In the genomic region with DNA sequence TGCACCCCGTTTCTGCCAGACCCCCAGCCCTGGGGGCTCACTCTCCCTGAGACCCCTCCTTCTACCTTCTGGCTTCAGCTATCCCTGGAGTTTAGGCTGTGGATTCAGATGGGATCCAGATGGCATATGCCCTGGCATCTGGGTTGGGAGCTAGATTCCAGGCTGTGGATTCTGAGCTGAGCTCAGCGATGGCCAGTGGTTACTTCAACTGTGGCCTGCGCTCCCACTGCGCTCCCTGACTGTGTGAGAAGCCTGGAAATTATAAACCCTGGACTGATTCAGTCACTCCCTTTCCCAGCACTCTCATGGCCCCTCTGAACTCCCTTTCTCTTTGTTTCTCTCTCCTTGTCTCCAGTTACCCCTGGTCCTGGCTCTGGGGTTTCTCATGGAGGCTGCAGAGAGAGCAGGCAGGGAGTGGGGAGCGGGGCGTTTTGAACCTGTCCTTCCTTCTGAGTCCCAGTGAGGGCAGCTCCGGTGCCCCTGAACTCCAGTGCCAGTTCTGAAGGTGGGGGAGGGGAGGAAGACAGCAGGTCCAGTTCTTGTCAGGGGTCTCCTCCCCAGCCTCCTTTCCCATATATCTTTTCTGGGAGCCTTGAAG, we compare ENCODE assay signal across 1 cellular context.
A peak's percentile ranks its signal among the peaks of the same experiment; 100 is the strongest.
TF ChIP-seq lines count a peak whose summit lies in the region.

No MANE protein-coding gene starts in this region.

TF ChIP-seq in HepG2, 621 proteins besides CTCF, POLR2A, EP300 and RAD21:
- no peak for TF ChIP-seq MEIS2 (CRISPR knock-in tag; IDR thresholded peaks at IDR 0.05)
- TF ChIP-seq, protein P1, sequence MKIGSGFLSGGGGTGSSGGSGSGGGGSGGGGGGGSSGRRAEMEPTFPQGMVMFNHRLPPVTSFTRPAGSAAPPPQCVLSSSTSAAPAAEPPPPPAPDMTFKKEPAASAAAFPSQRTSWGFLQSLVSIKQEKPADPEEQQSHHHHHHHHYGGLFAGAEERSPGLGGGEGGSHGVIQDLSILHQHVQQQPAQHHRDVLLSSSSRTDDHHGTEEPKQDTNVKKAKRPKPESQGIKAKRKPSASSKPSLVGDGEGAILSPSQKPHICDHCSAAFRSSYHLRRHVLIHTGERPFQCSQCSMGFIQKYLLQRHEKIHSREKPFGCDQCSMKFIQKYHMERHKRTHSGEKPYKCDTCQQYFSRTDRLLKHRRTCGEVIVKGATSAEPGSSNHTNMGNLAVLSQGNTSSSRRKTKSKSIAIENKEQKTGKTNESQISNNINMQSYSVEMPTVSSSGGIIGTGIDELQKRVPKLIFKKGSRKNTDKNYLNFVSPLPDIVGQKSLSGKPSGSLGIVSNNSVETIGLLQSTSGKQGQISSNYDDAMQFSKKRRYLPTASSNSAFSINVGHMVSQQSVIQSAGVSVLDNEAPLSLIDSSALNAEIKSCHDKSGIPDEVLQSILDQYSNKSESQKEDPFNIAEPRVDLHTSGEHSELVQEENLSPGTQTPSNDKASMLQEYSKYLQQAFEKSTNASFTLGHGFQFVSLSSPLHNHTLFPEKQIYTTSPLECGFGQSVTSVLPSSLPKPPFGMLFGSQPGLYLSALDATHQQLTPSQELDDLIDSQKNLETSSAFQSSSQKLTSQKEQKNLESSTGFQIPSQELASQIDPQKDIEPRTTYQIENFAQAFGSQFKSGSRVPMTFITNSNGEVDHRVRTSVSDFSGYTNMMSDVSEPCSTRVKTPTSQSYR (CRISPR knock-in tag; IDR thresholded peaks at IDR 0.05; ENCODE audit: borderline replicate concordance) = 0 out of 2 replicates have a peak, but pooled peaks have one; percentile 23
